22 cellular contexts compared by ENCODE assay signal in genomic region chr6:79157961-79158644, GRCh38.
"Had no signal": no experiment of that assay in that cellular context is flagged by ENCODE, and none has a peak within 500 bp of the region (broad histone marks: within the 10 kb centered on the region; RNA-seq: fewer than 3 reads in every experiment).

No MANE protein-coding gene starts in this region.

- H3K27ac Mint-ChIP-seq: activated naive CD4-positive, alpha-beta T cell treated with anti-CD3 and anti-CD28 coated beads, Interleukin-2, amount 10 ng/mL, durations not matched to agents 7 days and 5 days; activated naive CD8-positive, alpha-beta T cell treated with anti-CD3 and anti-CD28 coated beads, Interleukin-2, amount 50 U/mL, for 24 hours; brain; naive thymus-derived CD4-positive, alpha-beta T cell; stimulated activated naive B cell treated with anti-CD40 and anti-IgM and Interleukin-4, amounts not matched to agents 10 μg/mL and 1 μg/mL and 100 μg/mL, for 72 hours had no signal

- H3K4me1 ChIP-seq: foreskin keratinocyte, left ventricle myocardium inferior, spleen, upper lobe of left lung had no signal

- H3K27ac ChIP-seq: dorsolateral prefrontal cortex, foreskin keratinocyte, left ventricle myocardium inferior, spleen, thoracic aorta, upper lobe of left lung had no signal

- H3K4me1 Mint-ChIP-seq: activated naive CD4-positive, alpha-beta T cell treated with anti-CD3 and anti-CD28 coated beads, Interleukin-2, amount 10 ng/mL, durations not matched to agents 7 days and 5 days; activated naive CD8-positive, alpha-beta T cell treated with anti-CD3 and anti-CD28 coated beads, Interleukin-2, amount 50 U/mL, for 24 hours; brain; naive thymus-derived CD4-positive, alpha-beta T cell; stimulated activated naive B cell treated with anti-CD40 and anti-IgM and Interleukin-4, amounts not matched to agents 10 μg/mL and 1 μg/mL and 100 μg/mL, for 72 hours had no signal

- H3K27me3 ChIP-seq: dorsolateral prefrontal cortex, foreskin keratinocyte, spleen, upper lobe of left lung had no signal

- H3K36me3 Mint-ChIP-seq: activated naive CD4-positive, alpha-beta T cell treated with anti-CD3 and anti-CD28 coated beads, Interleukin-2, amount 10 ng/mL, durations not matched to agents 7 days and 5 days; brain; naive thymus-derived CD4-positive, alpha-beta T cell; stimulated activated naive B cell treated with anti-CD40 and anti-IgM and Interleukin-4, amounts not matched to agents 10 μg/mL and 1 μg/mL and 100 μg/mL, for 72 hours had no signal

- DNase-seq: activated CD4-positive, CD25-positive, alpha-beta regulatory T cell treated with anti-CD3 and anti-CD28 coated beads, Interleukin-2, amount 50 U/mL, for 72 hours; activated CD8-positive, alpha-beta memory T cell treated with anti-CD3 and anti-CD28 coated beads for 24 hours; activated CD8-positive, alpha-beta memory T cell treated with anti-CD3 and anti-CD28 coated beads, Interleukin-2, amount 50 U/mL, for 48 hours; activated effector memory CD4-positive, alpha-beta T cell treated with Interleukin-2 at 50 U/mL for 16 hours; activated naive CD4-positive, alpha-beta T cell treated with anti-CD3 and anti-CD28 coated beads, Interleukin-2, amount 10 ng/mL, durations not matched to agents 7 days and 5 days; activated naive CD8-positive, alpha-beta T cell treated with anti-CD3 and anti-CD28 coated beads, Interleukin-2, amount 50 U/mL, for 24 hours; activated T-cell treated with anti-CD3 and anti-CD28 coated beads, Interleukin-2, amount 50 U/mL, for 48 hours; anterior cingulate cortex; central memory CD4-positive, alpha-beta T cell; dorsolateral prefrontal cortex; glutamatergic neuron; hypothalamus; islet precursor cell; left ventricle myocardium inferior; naive thymus-derived CD4-positive, alpha-beta T cell; spleen; stimulated activated naive B cell treated with anti-CD40 and anti-IgM and Interleukin-4, amounts not matched to agents 10 μg/mL and 1 μg/mL and 100 μg/mL, for 72 hours; T1000; upper lobe of left lung had no signal

- H3K9me3 Mint-ChIP-seq: activated naive CD4-positive, alpha-beta T cell treated with anti-CD3 and anti-CD28 coated beads, Interleukin-2, amount 10 ng/mL, durations not matched to agents 7 days and 5 days; activated naive CD8-positive, alpha-beta T cell treated with anti-CD3 and anti-CD28 coated beads, Interleukin-2, amount 50 U/mL, for 24 hours; brain; naive thymus-derived CD4-positive, alpha-beta T cell had no signal

- H3K36me3 ChIP-seq: left ventricle myocardium inferior, spleen, thoracic aorta, upper lobe of left lung had no signal

- H3K4me3 ChIP-seq: dorsolateral prefrontal cortex, left ventricle myocardium inferior, spleen, thoracic aorta, upper lobe of left lung had no signal

- ATAC-seq: activated naive CD8-positive, alpha-beta T cell treated with anti-CD3 and anti-CD28 coated beads, Interleukin-2, amount 50 U/mL, for 24 hours; foreskin keratinocyte; naive thymus-derived CD4-positive, alpha-beta T cell; stimulated activated naive B cell treated with anti-CD40 and anti-IgM and Interleukin-4, amounts not matched to agents 10 μg/mL and 1 μg/mL and 100 μg/mL, for 72 hours had no signal

- H3K9me3 ChIP-seq: left ventricle myocardium inferior, spleen, thoracic aorta, upper lobe of left lung had no signal

- H3K4me3 Mint-ChIP-seq: activated naive CD4-positive, alpha-beta T cell treated with anti-CD3 and anti-CD28 coated beads, Interleukin-2, amount 10 ng/mL, durations not matched to agents 7 days and 5 days; activated naive CD8-positive, alpha-beta T cell treated with anti-CD3 and anti-CD28 coated beads, Interleukin-2, amount 50 U/mL, for 24 hours; brain; naive thymus-derived CD4-positive, alpha-beta T cell; stimulated activated naive B cell treated with anti-CD40 and anti-IgM and Interleukin-4, amounts not matched to agents 10 μg/mL and 1 μg/mL and 100 μg/mL, for 72 hours had no signal
